1 cellular context compared by ENCODE assay signal in genomic region chr6:34301408-34301807, GRCh38.
TF ChIP-seq lines count a peak whose summit lies in the region.

No MANE protein-coding gene starts in this region.

TF ChIP-seq in GM12878, 131 proteins besides CTCF, POLR2A, EP300 and RAD21 (continued from another document):
- no peak for TF ChIP-seq TBL1XR1 (IDR thresholded peaks at IDR 0.05; ENCODE audit: low read depth, low read length)
